ENCODE assay signal across 10 cellular contexts in genomic region chr22:38215156-38216038, GRCh38. TPM values are rescaled to one million over a fixed set of nuclear protein-coding genes. Genes with fewer than 3 reads are reported as not detected.
DNase-seq lines count a peak whose midpoint lies in the region; ATAC-seq, FAIRE-seq and TF ChIP-seq lines count a peak whose summit lies in the region.
"Had no signal": no experiment of that assay in that cellular context is flagged by ENCODE, and none has a peak within 500 bp of the region (broad histone marks: within the 10 kb centered on the region; RNA-seq: fewer than 3 reads in every experiment).

No MANE protein-coding gene starts in this region.

- H3K4me3 ChIP-seq in A549 (no peak overlapping the region), breast epithelium (no peak overlapping the region)

- peaks cover 32% of the 10 kb centered on the region for H3K4me1 ChIP-seq in A549
- peaks cover 18 to 33% of the 10 kb centered on the region in 2 donors for H3K4me1 ChIP-seq in breast epithelium

- no peak for TF ChIP-seq EP300 in A549 (IDR thresholded peaks at IDR 0.05)

- no peak overlapping the region for H3K27ac ChIP-seq in A549
- H3K27ac ChIP-seq in breast epithelium: peak overlapping the region; percentile 63 to 77
- H3K27ac ChIP-seq: foreskin keratinocyte had no signal

- no peaks in the 10 kb centered on the region for H3K27me3 ChIP-seq in breast epithelium
- H3K27me3 ChIP-seq: BE2C, foreskin keratinocyte had no signal

- H3K36me3 ChIP-seq in breast epithelium: no peaks in the 10 kb centered on the region
- H3K36me3 ChIP-seq: BE2C had no signal

- FAIRE-seq in A549 (lab: Jason Lieb, UNC) (no peak), GM18507 (lab: Jason Lieb, UNC) (peak; percentile 9)

- no peak for TF ChIP-seq RAD21 in A549 (conservative IDR thresholded peaks at IDR 0.05 in 1 of 2, IDR thresholded peaks at IDR 0.05 in 1 of 2)

- H3K4me1 Mint-ChIP-seq in nephron progenitor cell: peaks cover 46% of the 10 kb centered on the region

- ATAC-seq in A549: no peak
- ATAC-seq in left lobe of liver: no peak

- H3K27ac Mint-ChIP-seq in nephron progenitor cell: peak overlapping the region; percentile 22

- 82% methylated on average over 11 of the region's 11 CpGs for WGBS in A549 (ENCODE audit: missing lambda C conversion rate)

- no peak for TF ChIP-seq POLR2A in A549 (IDR thresholded peaks at IDR 0.05; ENCODE audit: low read length)
- TF ChIP-seq POLR2A in breast epithelium (IDR thresholded peaks at IDR 0.05): no peak
- TF ChIP-seq POLR2A in erythroblast (IDR thresholded peaks at IDR 0.05; ENCODE audit: low read length): no peak

- H3K4me2 ChIP-seq in A549: no peak overlapping the region

- peak overlapping the region; percentile 57 for H3K4me3 Mint-ChIP-seq in nephron progenitor cell

- POLR2A ChIA-PET in A549 (lab: Yijun Ruan, JAX): no interaction called here

- peaks cover 34% of the 10 kb centered on the region for H3K27me3 Mint-ChIP-seq in nephron progenitor cell (ENCODE audit: low read depth, poor library complexity)

- DNase-seq in A549 (ENCODE audit: low read depth in 1 of 2, low spot score in 1 of 2): no peak
- DNase-seq in GM18507 (ENCODE audit: extremely low spot score, insufficient read length, low read depth): no peak
- DNase-seq in breast epithelium (ENCODE audit: low spot score in 2 of 2): no peak
- no peak for DNase-seq in nephron progenitor cell
- DNase-seq in iPS-NIHi7 (ENCODE audit: extremely low spot score): no peak
- DNase-seq in erythroblast (lab: John Stamatoyannopoulos, UW): no peak
- DNase-seq in left lobe of liver (ENCODE audit: low spot score): no peak
- no peak for DNase-seq in NCI-H1092 treated with DMSO at 0.1 percent for 48 hours (lab: John Stamatoyannopoulos, UW)

- CTCF ChIA-PET in A549 (lab: Yijun Ruan, JAX): interaction anchor here (0.9 to 2.1 kb wide), 3 partner anchors 14 to 164 kb away, joined by 3 to 5 read pairs (median 4); no protein-coding TSS in a partner anchor

- intact Hi-C loops in breast epithelium (cut with DNase I; ENCODE audit: low total_unique reads): no loop called here

- TF ChIP-seq CTCF in A549 (IDR thresholded peaks at IDR 0.05) (no peak), breast epithelium (IDR thresholded peaks at IDR 0.05) (no peak), nephron progenitor cell (IDR thresholded peaks at IDR 0.05) (no peak)

- no peaks in the 10 kb centered on the region for H3K9me3 ChIP-seq in A549
- H3K9me3 ChIP-seq in breast epithelium: no peaks in the 10 kb centered on the region
- H3K9me3 ChIP-seq: BE2C had no signal

- H3K9me3 Mint-ChIP-seq in nephron progenitor cell: no peaks in the 10 kb centered on the region

- peaks cover 16% of the 10 kb centered on the region for H3K36me3 Mint-ChIP-seq in nephron progenitor cell (ENCODE audit: low read depth)

TF ChIP-seq in A549, 52 proteins besides CTCF, POLR2A, EP300 and RAD21:
- TF ChIP-seq POLR2AphosphoS2 (conservative IDR thresholded peaks at IDR 0.05; ENCODE audit: low read length): peak; percentile 85
- TF ChIP-seq KDM5A (IDR thresholded peaks at IDR 0.05): no peak
- no peak for TF ChIP-seq HES2 (IDR thresholded peaks at IDR 0.05)

RNA-seq across cellular contexts. Expression of gene MAFF, which starts 13.6 kb away (rescaled TPM):
- 3.5 and 4.0 TPM in 2 replicates for polyA plus RNA-seq in A549 (2011; rRNA removed)
- polyA plus RNA-seq in A549 (2012; cell fraction: cytosol; rRNA removed): 7.5 and 9.6 TPM in 2 replicates
- 16.8 and 17.1 TPM in 2 replicates for polyA plus RNA-seq in A549 (2012; cell fraction: nucleus; rRNA removed)
- 3.1 to 3.9 TPM (median 3.2 TPM) in 3 replicates for polyA plus RNA-seq in A549 (2017; fragmentation: RNase III; extraction: RNeasy Plus Mini Kit Qiagen cat#74134 plus additional on column Dnase treatment)
- 2.1 and 3.6 TPM in 2 replicates for polyA minus RNA-seq in A549 (2011; rRNA and poly(A)+ RNA removed)
- 100 to 1,000 TPM in 1 of 3 donors, 10 to 100 TPM in 2; 37.3 to 126 (median 85.5) TPM for total RNA-seq in breast epithelium
- 2.5 TPM for total RNA-seq in left lobe of liver

RNA-seq across cellular contexts. Expression of gene PLA2G6, which starts 33.8 kb away (rescaled TPM):
- polyA plus RNA-seq in A549 (2011; rRNA removed) (7.4 and 10.7 TPM in 2 replicates), A549 (2017; fragmentation: RNase III; extraction: RNeasy Plus Mini Kit Qiagen cat#74134 plus additional on column Dnase treatment) (5.5 to 7.8 TPM (median 7.6 TPM) in 3 replicates)
- 6.2 and 9.3 TPM in 2 replicates for polyA plus RNA-seq in A549 (2012; cell fraction: cytosol; rRNA removed)
- polyA plus RNA-seq in A549 (2012; cell fraction: nucleus; rRNA removed): 60.0 and 83.9 TPM in 2 replicates
- polyA minus RNA-seq in A549 (2011; rRNA and poly(A)+ RNA removed): 16.1 and 26.2 TPM in 2 replicates
- total RNA-seq in breast epithelium (10 to 100 TPM; 41.1 to 68.1 (median 59.3) TPM), left lobe of liver (32.1 TPM)

RNA-seq across cellular contexts. Expression of gene TMEM184B, which starts 57.4 kb away (rescaled TPM):
- polyA plus RNA-seq in A549 (2011; rRNA removed) (22.2 and 22.7 TPM in 2 replicates), A549 (2017; fragmentation: RNase III; extraction: RNeasy Plus Mini Kit Qiagen cat#74134 plus additional on column Dnase treatment) (33.2 to 36.8 TPM (median 36.6 TPM) in 3 replicates)
- 29.0 and 43.9 TPM in 2 replicates for polyA plus RNA-seq in A549 (2012; cell fraction: cytosol; rRNA removed)
- 46.3 and 64.3 TPM in 2 replicates for polyA plus RNA-seq in A549 (2012; cell fraction: nucleus; rRNA removed)
- polyA minus RNA-seq in A549 (2011; rRNA and poly(A)+ RNA removed): 20.2 and 32.7 TPM in 2 replicates
- total RNA-seq in breast epithelium (10 to 100 TPM; 30.6 to 49.5 (median 42.4) TPM), left lobe of liver (11.7 TPM)

Comparison
In these comparisons a context has a peak if more than half of its experiments do, and no peak if none do; other contexts are left out.
1. H3K27ac ChIP-seq: peak in breast epithelium (2 of 2); none in A549 (0 of 2).
2. RNA of gene MAFF, which starts 13.6 kb away (total RNA-seq): 37.3 to 126 TPM in breast epithelium; 2.5 TPM in left lobe of liver (single experiment); every median in the first group is over 10 times any median in the second.